ENCODE assay signal across 1 cellular context in the genomic region with DNA sequence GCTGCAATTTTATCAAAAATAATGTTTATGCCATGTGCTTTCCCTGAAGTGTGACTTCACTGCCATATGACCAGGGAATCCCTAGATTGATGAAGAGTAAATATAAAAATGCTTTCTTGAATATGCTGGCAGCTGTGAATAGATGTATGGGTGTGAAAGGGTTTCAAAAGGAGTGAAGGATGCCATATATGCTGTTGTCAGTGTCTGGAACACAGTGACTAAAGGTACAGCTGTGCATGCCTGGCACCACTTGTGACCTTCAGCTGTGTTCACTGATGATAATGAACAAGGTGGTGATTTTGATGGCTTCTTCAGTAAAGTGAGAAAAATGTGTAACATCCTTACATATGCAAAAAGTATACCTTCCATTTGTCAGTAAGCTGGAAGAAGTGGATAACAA.
TF ChIP-seq lines count a peak whose summit lies in the region.

No MANE protein-coding gene starts in this region.

TF ChIP-seq in IMR-90, 13 proteins besides CTCF, POLR2A, EP300 and RAD21:
- TF ChIP-seq, protein P1, sequence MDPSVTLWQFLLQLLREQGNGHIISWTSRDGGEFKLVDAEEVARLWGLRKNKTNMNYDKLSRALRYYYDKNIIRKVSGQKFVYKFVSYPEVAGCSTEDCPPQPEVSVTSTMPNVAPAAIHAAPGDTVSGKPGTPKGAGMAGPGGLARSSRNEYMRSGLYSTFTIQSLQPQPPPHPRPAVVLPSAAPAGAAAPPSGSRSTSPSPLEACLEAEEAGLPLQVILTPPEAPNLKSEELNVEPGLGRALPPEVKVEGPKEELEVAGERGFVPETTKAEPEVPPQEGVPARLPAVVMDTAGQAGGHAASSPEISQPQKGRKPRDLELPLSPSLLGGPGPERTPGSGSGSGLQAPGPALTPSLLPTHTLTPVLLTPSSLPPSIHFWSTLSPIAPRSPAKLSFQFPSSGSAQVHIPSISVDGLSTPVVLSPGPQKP (IDR thresholded peaks at IDR 0.05; ENCODE audit: borderline replicate concordance, low read depth, low read length), result no peak
- TF ChIP-seq USF2 (IDR thresholded peaks at IDR 0.05; ENCODE audit: low read depth, low read length), result no peak
- no peak for TF ChIP-seq RFX5 (IDR thresholded peaks at IDR 0.05; ENCODE audit: low read depth, low read length)
- no peak for TF ChIP-seq CEBPB (IDR thresholded peaks at IDR 0.05; ENCODE audit: low read depth, low read length)
- TF ChIP-seq MAZ (IDR thresholded peaks at IDR 0.05; ENCODE audit: borderline replicate concordance, low read depth, low read length), result no peak
- TF ChIP-seq SMC3 (IDR thresholded peaks at IDR 0.05; ENCODE audit: low read depth, low read length), result no peak
- TF ChIP-seq NFE2L2 (IDR thresholded peaks at IDR 0.05; ENCODE audit: low read depth, low read length), result no peak
- TF ChIP-seq RCOR1 (IDR thresholded peaks at IDR 0.05; ENCODE audit: insufficient replicate concordance, low read length), result no peak
- no peak for TF ChIP-seq MAFK (IDR thresholded peaks at IDR 0.05; ENCODE audit: low read depth, low read length)
- TF ChIP-seq MXI1 (IDR thresholded peaks at IDR 0.05; ENCODE audit: borderline replicate concordance, low read depth, low read length), result no peak
- TF ChIP-seq BHLHE40 (IDR thresholded peaks at IDR 0.05; ENCODE audit: low read depth, low read length), result no peak
- TF ChIP-seq FOS (IDR thresholded peaks at IDR 0.05; ENCODE audit: low read depth, low read length), result no peak
- TF ChIP-seq CHD1 (IDR thresholded peaks at IDR 0.05; ENCODE audit: low read depth, low read length), result no peak
